8 cellular contexts compared by ENCODE assay signal in the genomic region with DNA sequence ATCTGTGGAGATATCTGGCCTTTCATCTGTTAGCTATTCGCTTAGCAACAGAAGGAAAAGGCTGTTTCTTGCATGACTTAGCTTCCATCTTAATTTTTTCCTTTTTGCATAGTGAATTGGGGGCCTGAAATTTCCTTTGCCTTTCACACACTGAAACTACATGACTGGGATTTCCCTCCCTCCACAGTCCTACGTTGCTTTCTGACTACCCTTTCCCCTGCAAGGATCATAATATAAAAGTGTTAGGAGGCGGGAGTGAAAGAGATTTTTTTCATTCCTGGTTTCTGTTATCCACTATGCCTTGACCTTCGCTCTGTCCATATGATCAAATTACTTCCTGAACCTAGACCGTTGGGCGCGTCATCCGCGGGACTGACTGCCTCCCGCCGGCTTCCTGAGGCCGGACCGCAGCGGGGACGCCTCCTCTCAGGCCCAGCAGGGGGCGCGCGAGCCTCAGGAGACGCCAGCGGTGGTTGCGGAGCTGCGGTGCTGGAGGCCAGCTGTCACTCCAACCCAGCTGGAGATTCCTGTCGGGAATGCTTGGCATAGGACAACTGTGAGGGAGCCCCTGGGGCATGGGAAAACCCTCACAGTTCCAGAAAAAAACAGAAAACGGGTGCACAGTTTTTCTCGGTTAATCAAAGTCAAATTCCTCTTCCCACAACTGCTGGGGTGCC. TPM values are rescaled to one million over a fixed set of nuclear protein-coding genes. Genes with fewer than 3 reads are reported as not detected.
DNase-seq lines count a peak whose midpoint lies in the region; ATAC-seq and TF ChIP-seq lines count a peak whose summit lies in the region.

No MANE protein-coding gene starts in this region.

- H3K36me3 ChIP-seq in GM23338 (ENCODE audit: insufficient read depth) (no peaks in the 10 kb centered on the region), cardiac muscle cell (no peaks in the 10 kb centered on the region), upper lobe of left lung (peaks cover 0 to under 1% (median 0%) of the 10 kb centered on the region in 4 donors)

- no peak overlapping the region for H3K27ac Mint-ChIP-seq in GM23338
- peak overlapping the region; percentile 27 for H3K27ac Mint-ChIP-seq in activated naive CD8-positive, alpha-beta T cell treated with anti-CD3 and anti-CD28 coated beads, Interleukin-2, amount 10 ng/mL, durations not matched to agents 7 days and 5 days

- no peaks in the 10 kb centered on the region for H3F3A ChIP-seq in GM23338 (replicated peaks; ENCODE audit: low read depth)

- H3K4me1 ChIP-seq in GM23338 (ENCODE audit: insufficient read depth), result peaks cover 5% of the 10 kb centered on the region; the same call in 1 of the 2 replicates
- H3K4me1 ChIP-seq in cardiac muscle cell (ENCODE audit: low read depth), result no peaks in the 10 kb centered on the region
- peaks cover 12 to 30% (median 16%) of the 10 kb centered on the region in 4 donors for H3K4me1 ChIP-seq in upper lobe of left lung

- DNase-seq in ELF-1 (ENCODE audit: low read depth, low spot score) (peak; percentile 96), GM23338 (ENCODE audit: low spot score) (peak; percentile 91), LoVo (ENCODE audit: low spot score) (peak; percentile 89), SKM-1 (lab: John Stamatoyannopoulos, UW; ENCODE audit: unreplicated experiment) (peak; percentile 83), cardiac muscle cell (ENCODE audit: low read depth in 1 of 2, low spot score in 1 of 2) (peak; percentile 83 to 90), pons (ENCODE audit: low spot score) (peak; percentile 64), upper lobe of left lung (peak; percentile 92 to 96)
- peak; percentile 82 for DNase-seq in activated naive CD8-positive, alpha-beta T cell treated with anti-CD3 and anti-CD28 coated beads, Interleukin-2, amount 10 ng/mL, durations not matched to agents 7 days and 5 days

- H3K4me2 ChIP-seq in GM23338, result peak overlapping the region; percentile 74

- no peak for TF ChIP-seq POLR2A in upper lobe of left lung (IDR thresholded peaks at IDR 0.05)

- TF ChIP-seq EP300 in upper lobe of left lung (IDR thresholded peaks at IDR 0.05), result no peak

- H2AFZ ChIP-seq in GM23338, result peak overlapping the region; percentile 83; the same call in 1 of the 2 replicates

- H3K4me3 Mint-ChIP-seq in GM23338, result peak overlapping the region; percentile 62
- peak overlapping the region; percentile 66 for H3K4me3 Mint-ChIP-seq in activated naive CD8-positive, alpha-beta T cell treated with anti-CD3 and anti-CD28 coated beads, Interleukin-2, amount 10 ng/mL, durations not matched to agents 7 days and 5 days

- WGBS in upper lobe of left lung, 2 donors, result 8 to 14% methylated on average over 10 to 25 of the region's 25 CpGs

- no peaks in the 10 kb centered on the region for H4K20me1 ChIP-seq in GM23338 (replicated peaks; ENCODE audit: insufficient read depth)

- H3K4me1 Mint-ChIP-seq in GM23338, result peaks cover 21% of the 10 kb centered on the region
- H3K4me1 Mint-ChIP-seq in activated naive CD8-positive, alpha-beta T cell treated with anti-CD3 and anti-CD28 coated beads, Interleukin-2, amount 10 ng/mL, durations not matched to agents 7 days and 5 days, result peaks cover 7% of the 10 kb centered on the region

- no peaks in the 10 kb centered on the region for H3K9me2 ChIP-seq in GM23338 (ENCODE audit: insufficient read depth)

- H3K27me3 ChIP-seq in GM23338 (ENCODE audit: insufficient read depth) (peaks cover 10% of the 10 kb centered on the region; the same call in 1 of the 2 replicates), cardiac muscle cell (no peaks in the 10 kb centered on the region), upper lobe of left lung (no peaks in the 10 kb centered on the region)

- peaks cover 2% of the 10 kb centered on the region for H3K27me3 Mint-ChIP-seq in GM23338 (ENCODE audit: insufficient read depth, low read depth, poor library complexity)
- H3K27me3 Mint-ChIP-seq in activated naive CD8-positive, alpha-beta T cell treated with anti-CD3 and anti-CD28 coated beads, Interleukin-2, amount 10 ng/mL, durations not matched to agents 7 days and 5 days, result peaks cover 25% of the 10 kb centered on the region

- peak overlapping the region; percentile 45 for H3K4me3 ChIP-seq in GM23338
- H3K4me3 ChIP-seq in cardiac muscle cell, result no peak overlapping the region
- peak overlapping the region in 2 of 4 donors; percentile 4 to 18 for H3K4me3 ChIP-seq in upper lobe of left lung

- TF ChIP-seq CTCF in GM23338 (conservative IDR thresholded peaks at IDR 0.05; ENCODE audit: low read depth in 2 of 2) (peak; percentile 79 to 100), cardiac muscle cell (IDR thresholded peaks at IDR 0.05; ENCODE audit: low read depth, low read length) (peak; percentile 89), upper lobe of left lung (IDR thresholded peaks at IDR 0.05) (peak; percentile 93 to 98 (median 96))

- H3K27ac ChIP-seq in GM23338 (ENCODE audit: low read depth) (no peak overlapping the region), cardiac muscle cell (no peak overlapping the region), upper lobe of left lung (peak overlapping the region in 1 of 4 donors; percentile 14)

- no peaks in the 10 kb centered on the region for H3K79me2 ChIP-seq in GM23338 (replicated peaks; ENCODE audit: insufficient read depth)

- H3K36me3 Mint-ChIP-seq in GM23338 (ENCODE audit: low read depth), result no peaks in the 10 kb centered on the region
- H3K36me3 Mint-ChIP-seq in activated naive CD8-positive, alpha-beta T cell treated with anti-CD3 and anti-CD28 coated beads, Interleukin-2, amount 10 ng/mL, durations not matched to agents 7 days and 5 days, result no peaks in the 10 kb centered on the region

- no peaks in the 10 kb centered on the region for H3K9me3 Mint-ChIP-seq in GM23338
- no peaks in the 10 kb centered on the region for H3K9me3 Mint-ChIP-seq in activated naive CD8-positive, alpha-beta T cell treated with anti-CD3 and anti-CD28 coated beads, Interleukin-2, amount 10 ng/mL, durations not matched to agents 7 days and 5 days

- H3K9me3 ChIP-seq in cardiac muscle cell (ENCODE audit: low read depth) (no peaks in the 10 kb centered on the region), upper lobe of left lung (no peaks in the 10 kb centered on the region)

- ATAC-seq in GM23338 (peak; percentile 97), upper lobe of left lung (ENCODE audit: low FRiP score in 2 of 2) (peak; percentile 94 to 99)
- ATAC-seq in activated naive CD8-positive, alpha-beta T cell treated with anti-CD3 and anti-CD28 coated beads, Interleukin-2, amount 10 ng/mL, durations not matched to agents 7 days and 5 days (ENCODE audit: low read depth), result peak; percentile 76

- POLR2A ChIA-PET in activated naive CD8-positive, alpha-beta T cell treated with anti-CD3 and anti-CD28 coated beads, Interleukin-2, amount 10 ng/mL, durations not matched to agents 7 days and 5 days (lab: Charles Lee), result no interaction called here

TF ChIP-seq in GM23338, 12 proteins besides CTCF, POLR2A, EP300 and RAD21:
- TF ChIP-seq, protein P1, sequence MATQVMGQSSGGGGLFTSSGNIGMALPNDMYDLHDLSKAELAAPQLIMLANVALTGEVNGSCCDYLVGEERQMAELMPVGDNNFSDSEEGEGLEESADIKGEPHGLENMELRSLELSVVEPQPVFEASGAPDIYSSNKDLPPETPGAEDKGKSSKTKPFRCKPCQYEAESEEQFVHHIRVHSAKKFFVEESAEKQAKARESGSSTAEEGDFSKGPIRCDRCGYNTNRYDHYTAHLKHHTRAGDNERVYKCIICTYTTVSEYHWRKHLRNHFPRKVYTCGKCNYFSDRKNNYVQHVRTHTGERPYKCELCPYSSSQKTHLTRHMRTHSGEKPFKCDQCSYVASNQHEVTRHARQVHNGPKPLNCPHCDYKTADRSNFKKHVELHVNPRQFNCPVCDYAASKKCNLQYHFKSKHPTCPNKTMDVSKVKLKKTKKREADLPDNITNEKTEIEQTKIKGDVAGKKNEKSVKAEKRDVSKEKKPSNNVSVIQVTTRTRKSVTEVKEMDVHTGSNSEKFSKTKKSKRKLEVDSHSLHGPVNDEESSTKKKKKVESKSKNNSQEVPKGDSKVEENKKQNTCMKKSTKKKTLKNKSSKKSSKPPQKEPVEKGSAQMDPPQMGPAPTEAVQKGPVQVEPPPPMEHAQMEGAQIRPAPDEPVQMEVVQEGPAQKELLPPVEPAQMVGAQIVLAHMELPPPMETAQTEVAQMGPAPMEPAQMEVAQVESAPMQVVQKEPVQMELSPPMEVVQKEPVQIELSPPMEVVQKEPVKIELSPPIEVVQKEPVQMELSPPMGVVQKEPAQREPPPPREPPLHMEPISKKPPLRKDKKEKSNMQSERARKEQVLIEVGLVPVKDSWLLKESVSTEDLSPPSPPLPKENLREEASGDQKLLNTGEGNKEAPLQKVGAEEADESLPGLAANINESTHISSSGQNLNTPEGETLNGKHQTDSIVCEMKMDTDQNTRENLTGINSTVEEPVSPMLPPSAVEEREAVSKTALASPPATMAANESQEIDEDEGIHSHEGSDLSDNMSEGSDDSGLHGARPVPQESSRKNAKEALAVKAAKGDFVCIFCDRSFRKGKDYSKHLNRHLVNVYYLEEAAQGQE (IDR thresholded peaks at IDR 0.05; ENCODE audit: unreplicated experiment), result no peak
- TF ChIP-seq CREB1 (CRISPR knock-in tag; IDR thresholded peaks at IDR 0.05; ENCODE audit: low read depth) (peak; percentile 50), JUNB (IDR thresholded peaks at IDR 0.05; ENCODE audit: unreplicated experiment) (no peak)

RNA-seq across cellular contexts. Expression of a gene that starts 55.6 kb away (rescaled TPM):
- total RNA-seq in GM23338 (2014; rRNA removed; shearing (Covaris generic)), result not detected in 2 replicates
- polyA plus RNA-seq in GM23338 (2016; fragmentation: Nextera tagmentation; extraction: Ambion mirVana) (not detected in 2 replicates), cardiac muscle cell (not detected in 2 replicates)
- not detected for total RNA-seq in activated naive CD8-positive, alpha-beta T cell treated with anti-CD3 and anti-CD28 coated beads, Interleukin-2, amount 10 ng/mL, durations not matched to agents 7 days and 5 days
- total RNA-seq in cardiac muscle cell (not detected in 2 replicates), upper lobe of left lung (1 to 10 TPM in 2 of 6 donors, not detected in 4; 1.0 to 1.1 TPM)
